Comparison of ENCODE assay signal across 9 cellular contexts in the genomic region with DNA sequence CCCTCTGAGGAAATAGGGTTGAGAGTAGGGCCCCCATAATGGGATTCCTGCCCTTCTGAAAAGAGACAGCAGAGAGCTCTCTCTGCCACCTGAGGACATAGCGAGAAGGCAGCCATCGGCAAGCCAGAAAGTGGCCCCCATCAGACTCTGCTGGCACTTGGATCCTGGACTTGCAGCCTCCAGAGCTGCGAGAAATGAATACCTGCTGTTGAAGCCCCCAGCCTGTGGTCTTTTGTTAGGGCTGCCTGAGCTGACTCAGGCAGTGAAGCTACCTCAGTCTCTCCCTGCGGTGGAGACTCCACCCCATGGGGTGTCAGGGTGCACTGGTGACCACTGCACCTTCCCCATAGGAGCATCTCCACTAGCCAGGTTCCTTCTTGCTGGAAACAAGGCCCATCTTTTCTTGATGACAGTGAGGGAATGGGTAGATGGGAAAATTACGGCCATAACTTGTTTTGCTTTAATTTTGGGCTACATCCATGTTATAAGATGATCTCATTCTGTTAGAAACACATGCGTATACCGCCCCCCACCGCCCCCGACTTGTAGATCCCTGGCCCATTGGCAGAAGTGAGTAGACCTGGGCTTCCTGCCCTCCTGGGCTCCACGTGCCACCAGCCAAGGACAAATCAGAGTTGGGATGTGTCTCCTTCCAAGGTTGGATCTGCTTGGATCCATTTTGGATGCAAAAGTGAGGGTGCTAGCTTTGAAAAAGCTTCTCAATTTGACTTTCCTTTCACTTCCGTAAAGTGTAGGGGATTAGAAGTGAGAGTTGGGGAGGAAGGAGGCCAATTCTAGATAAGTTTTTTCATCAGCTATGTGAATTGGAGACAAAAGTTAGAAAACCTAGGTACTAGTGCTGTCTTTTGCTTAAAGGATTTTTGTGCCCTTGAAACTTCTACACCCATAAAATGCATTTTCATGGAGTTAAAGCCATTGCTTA. TPM values are rescaled to one million over a fixed set of nuclear protein-coding genes. Genes with fewer than 3 reads are reported as not detected.
DNase-seq lines count a peak whose midpoint lies in the region; ATAC-seq, FAIRE-seq and TF ChIP-seq lines count a peak whose summit lies in the region.
"Had no signal": no experiment of that assay in that cellular context is flagged by ENCODE, and none has a peak within 500 bp of the region (broad histone marks: within the 10 kb centered on the region; RNA-seq: fewer than 3 reads in every experiment).

No MANE protein-coding gene starts in this region.

- H3K4me3 ChIP-seq in NB4 (ENCODE audit: low read depth, low read length) = peak overlapping the region; percentile 42

- in situ Hi-C loops in G401 (cut with HindIII; ENCODE audit: low sequenced_read_pairs) = no loop called here

- H3K27ac Mint-ChIP-seq in activated naive CD4-positive, alpha-beta T cell treated with anti-CD3 and anti-CD28 coated beads, Interleukin-2, amount 10 ng/mL, durations not matched to agents 7 days and 5 days = peak overlapping the region; percentile 81
- peak overlapping the region; percentile 86 for H3K27ac Mint-ChIP-seq in neural crest cell (ENCODE audit: unreplicated experiment)

- TF ChIP-seq POLR2A in GM12891 (IDR thresholded peaks at IDR 0.05; ENCODE audit: low read depth, low read length) = no peak
- TF ChIP-seq POLR2A in NB4 (IDR thresholded peaks at IDR 0.05; ENCODE audit: extremely low read depth, insufficient read length) = no peak

- no peaks in the 10 kb centered on the region for H3K9me3 Mint-ChIP-seq in activated naive CD4-positive, alpha-beta T cell treated with anti-CD3 and anti-CD28 coated beads, Interleukin-2, amount 10 ng/mL, durations not matched to agents 7 days and 5 days
- no peaks in the 10 kb centered on the region for H3K9me3 Mint-ChIP-seq in neural crest cell

- no peak overlapping the region for H3K4me3 Mint-ChIP-seq in activated naive CD4-positive, alpha-beta T cell treated with anti-CD3 and anti-CD28 coated beads, Interleukin-2, amount 10 ng/mL, durations not matched to agents 7 days and 5 days
- no peak overlapping the region for H3K4me3 Mint-ChIP-seq in neural crest cell

- H3K27me3 Mint-ChIP-seq in activated naive CD4-positive, alpha-beta T cell treated with anti-CD3 and anti-CD28 coated beads, Interleukin-2, amount 10 ng/mL, durations not matched to agents 7 days and 5 days = no peaks in the 10 kb centered on the region
- no peaks in the 10 kb centered on the region for H3K27me3 Mint-ChIP-seq in neural crest cell (ENCODE audit: low read depth)

- peak; percentile 31 for TF ChIP-seq CTCF in NB4 (IDR thresholded peaks at IDR 0.05; ENCODE audit: low read depth, low read length)
- no peak for TF ChIP-seq CTCF in neural crest cell (conservative IDR thresholded peaks at IDR 0.05)

- peaks cover 44% of the 10 kb centered on the region for H3K36me3 Mint-ChIP-seq in activated naive CD4-positive, alpha-beta T cell treated with anti-CD3 and anti-CD28 coated beads, Interleukin-2, amount 10 ng/mL, durations not matched to agents 7 days and 5 days
- peaks cover 5% of the 10 kb centered on the region for H3K36me3 Mint-ChIP-seq in neural crest cell (ENCODE audit: low read depth)

- no peak for ATAC-seq in HG02588 (IDR thresholded peaks at IDR 0.05; ENCODE audit: unreplicated experiment)

- DNase-seq in GM12891 (ENCODE audit: insufficient read length, low spot score) (no peak), NB4 (ENCODE audit: low read depth) (peak; percentile 81), neural crest cell (ENCODE audit: low read depth, low spot score) (no peak), kidney glomerular epithelial cell (lab: John Stamatoyannopoulos, UW) (no peak), iPS-NIHi11 (ENCODE audit: low spot score) (no peak), G401 (ENCODE audit: low spot score) (no peak)
- DNase-seq in activated naive CD4-positive, alpha-beta T cell treated with anti-CD3 and anti-CD28 coated beads, Interleukin-2, amount 10 ng/mL, durations not matched to agents 7 days and 5 days = no peak
- DNase-seq: NCI-H2171 treated with DMSO at 0.1 percent for 48 hours had no signal

- CTCF ChIA-PET in activated naive CD4-positive, alpha-beta T cell treated with anti-CD3 and anti-CD28 coated beads, Interleukin-2, amount 10 ng/mL, durations not matched to agents 7 days and 5 days (lab: Charles Lee) = interaction anchor here (1.1 to 1.5 kb wide), 6 partner anchors 9 to 41 kb away, joined by 3 to 12 read pairs (median 3); no protein-coding TSS in a partner anchor

- H3K4me1 Mint-ChIP-seq in activated naive CD4-positive, alpha-beta T cell treated with anti-CD3 and anti-CD28 coated beads, Interleukin-2, amount 10 ng/mL, durations not matched to agents 7 days and 5 days = peaks cover 98% of the 10 kb centered on the region
- peaks cover 45% of the 10 kb centered on the region for H3K4me1 Mint-ChIP-seq in neural crest cell

- no peak for FAIRE-seq in GM12891 (lab: Jason Lieb, UNC)

TF ChIP-seq in GM12891, 5 proteins besides CTCF, POLR2A, EP300 and RAD21:
- TF ChIP-seq POU2F2 (IDR thresholded peaks at IDR 0.05; ENCODE audit: low read depth, low read length) = no peak
- TF ChIP-seq SPI1 (IDR thresholded peaks at IDR 0.05; ENCODE audit: low read depth, low read length) = peak; percentile 73

RNA-seq across cellular contexts. Expression of a gene that starts 42.9 kb away (rescaled TPM):
- 28.9 TPM for polyA plus RNA-seq in GM12891 (2012; ENCODE audit: low read depth, missing spikeins)
- total RNA-seq in neural crest cell = 67.7 and 71.9 TPM in 2 replicates
- 12.4 and 12.9 TPM in 2 replicates for total RNA-seq in G401 (2014; rRNA removed; shearing (Covaris generic))
